ENCODE assay signal across 27 cellular contexts in the genomic region with DNA sequence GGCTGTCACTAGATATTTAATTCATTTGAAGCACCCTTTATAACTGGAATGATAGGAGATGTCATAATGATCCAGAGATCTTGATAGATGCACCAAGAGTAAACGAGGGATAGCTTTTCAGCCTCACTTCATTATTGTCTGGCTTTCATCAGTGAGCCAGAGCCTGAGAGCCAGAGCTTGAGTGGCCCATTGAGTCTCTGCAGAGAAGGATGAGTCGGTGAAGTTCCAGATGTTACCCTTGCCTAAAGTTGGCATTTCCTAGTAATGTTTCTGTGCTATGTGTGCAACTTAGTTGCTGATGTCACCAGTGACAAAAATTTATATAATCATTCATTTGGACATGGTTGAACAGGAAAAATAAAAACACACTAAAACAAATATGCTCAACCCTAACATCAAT. TPM values are rescaled to one million over a fixed set of nuclear protein-coding genes. Genes with fewer than 3 reads are reported as not detected.
"Had no signal": no experiment of that assay in that cellular context is flagged by ENCODE, and none has a peak within 500 bp of the region (broad histone marks: within the 10 kb centered on the region; RNA-seq: fewer than 3 reads in every experiment).

No MANE protein-coding gene starts in this region.

- H3K9me3 Mint-ChIP-seq: activated CD4-positive, alpha-beta memory T cell treated with anti-CD3 and anti-CD28 coated beads for 36 hours; activated naive CD4-positive, alpha-beta T cell treated with anti-CD3 and anti-CD28 coated beads, Interleukin-2, amount 10 ng/mL, durations not matched to agents 7 days and 5 days; activated naive CD8-positive, alpha-beta T cell treated with anti-CD3 and anti-CD28 coated beads, Interleukin-2, amount 50 U/mL, for 24 hours; effector memory CD8-positive, alpha-beta T cell had no signal

- DNase-seq: activated CD4-positive, alpha-beta memory T cell treated with anti-CD3 and anti-CD28 coated beads for 36 hours; activated CD4-positive, alpha-beta T cell treated with anti-CD3 and anti-CD28 coated beads for 48 hours; activated effector memory CD4-positive, alpha-beta T cell treated with anti-CD3 and anti-CD28 coated beads, Interleukin-2, amount 50 U/mL, for 16 hours; activated naive CD4-positive, alpha-beta T cell treated with anti-CD3 and anti-CD28 coated beads, Interleukin-2, amount 10 ng/mL, durations not matched to agents 7 days and 5 days; activated naive CD8-positive, alpha-beta T cell treated with anti-CD3 and anti-CD28 coated beads, Interleukin-2, amount 50 U/mL, for 24 hours; activated T-cell treated with anti-CD3 and anti-CD28 coated beads, Interleukin-2, amount 50 U/mL, for 72 hours; body of pancreas; effector memory CD8-positive, alpha-beta T cell; heart right ventricle; islet precursor cell; left cardiac atrium; naive thymus-derived CD4-positive, alpha-beta T cell; retina; spleen; stimulated activated CD4-positive, alpha-beta T cell treated with anti-CD3 and anti-CD28 coated beads, Interleukin-4, amount 100 ng/mL, for 1 hour; stimulated activated naive CD4-positive, alpha-beta T cell; upper lobe of right lung had no signal

- H3K27ac Mint-ChIP-seq: activated CD4-positive, alpha-beta memory T cell treated with anti-CD3 and anti-CD28 coated beads for 36 hours; activated naive CD4-positive, alpha-beta T cell treated with anti-CD3 and anti-CD28 coated beads, Interleukin-2, amount 10 ng/mL, durations not matched to agents 7 days and 5 days; activated naive CD8-positive, alpha-beta T cell treated with anti-CD3 and anti-CD28 coated beads, Interleukin-2, amount 50 U/mL, for 24 hours; activated T-cell treated with anti-CD3 and anti-CD28 coated beads, Interleukin-2, amount 50 U/mL, for 72 hours; effector memory CD8-positive, alpha-beta T cell; naive thymus-derived CD4-positive, alpha-beta T cell; progenitor cell of endocrine pancreas had no signal

- H3K27ac ChIP-seq: body of pancreas, heart right ventricle, spleen, thoracic aorta, upper lobe of right lung had no signal

- H3K9me3 ChIP-seq: body of pancreas, heart right ventricle, spleen, thoracic aorta, upper lobe of right lung had no signal

- H3K4me3 Mint-ChIP-seq: activated CD4-positive, alpha-beta memory T cell treated with anti-CD3 and anti-CD28 coated beads for 36 hours; activated naive CD4-positive, alpha-beta T cell treated with anti-CD3 and anti-CD28 coated beads, Interleukin-2, amount 10 ng/mL, durations not matched to agents 7 days and 5 days; activated naive CD8-positive, alpha-beta T cell treated with anti-CD3 and anti-CD28 coated beads, Interleukin-2, amount 50 U/mL, for 24 hours; activated T-cell treated with anti-CD3 and anti-CD28 coated beads, Interleukin-2, amount 50 U/mL, for 72 hours; effector memory CD8-positive, alpha-beta T cell; naive thymus-derived CD4-positive, alpha-beta T cell had no signal

- H3K27me3 ChIP-seq: body of pancreas, heart right ventricle, spleen, upper lobe of right lung had no signal

- H3K27me3 Mint-ChIP-seq: activated CD4-positive, alpha-beta memory T cell treated with anti-CD3 and anti-CD28 coated beads for 36 hours; progenitor cell of endocrine pancreas had no signal

- H3K4me1 ChIP-seq: body of pancreas, spleen, upper lobe of right lung had no signal

- H3K4me3 ChIP-seq: body of pancreas, heart right ventricle, spleen, thoracic aorta, upper lobe of right lung had no signal

- H3K36me3 ChIP-seq: heart right ventricle, spleen, thoracic aorta, upper lobe of right lung had no signal

- H3K4me1 Mint-ChIP-seq: activated naive CD4-positive, alpha-beta T cell treated with anti-CD3 and anti-CD28 coated beads, Interleukin-2, amount 10 ng/mL, durations not matched to agents 7 days and 5 days; activated naive CD8-positive, alpha-beta T cell treated with anti-CD3 and anti-CD28 coated beads, Interleukin-2, amount 50 U/mL, for 24 hours; naive thymus-derived CD4-positive, alpha-beta T cell had no signal

- H3K36me3 Mint-ChIP-seq: activated CD4-positive, alpha-beta memory T cell treated with anti-CD3 and anti-CD28 coated beads for 36 hours; activated naive CD4-positive, alpha-beta T cell treated with anti-CD3 and anti-CD28 coated beads, Interleukin-2, amount 10 ng/mL, durations not matched to agents 7 days and 5 days; naive thymus-derived CD4-positive, alpha-beta T cell had no signal

RNA-seq across cellular contexts. Expression of a gene that starts 11.6 kb away (rescaled TPM):
- total RNA-seq: activated CD4-positive, alpha-beta memory T cell treated with anti-CD3 and anti-CD28 coated beads for 36 hours; activated T-cell treated with anti-CD3 and anti-CD28 coated beads, Interleukin-2, amount 50 U/mL, for 72 hours; body of pancreas; dermis microvascular lymphatic vessel endothelial cell; endothelial cell of umbilical vein; esophagus mucosa; fibroblast of villous mesenchyme; lower leg skin; mesenteric fat pad; naive thymus-derived CD4-positive, alpha-beta T cell; osteocyte; progenitor cell of endocrine pancreas; spleen; T-helper 2 cell treated with Interferon-gamma antibody and Interleukin-4, amounts not matched to agents 100 ng/mL and 5 ng/mL, for 36 hours; thoracic aorta; upper lobe of right lung had no signal
